Comparison of ENCODE assay signal across 9 cellular contexts in genomic region chr4:7248857-7249256, GRCh38. TPM values are rescaled to one million over a fixed set of nuclear protein-coding genes. Genes with fewer than 3 reads are reported as not detected.
"Had no signal": no experiment of that assay in that cellular context is flagged by ENCODE, and none has a peak within 500 bp of the region (broad histone marks: within the 10 kb centered on the region; RNA-seq: fewer than 3 reads in every experiment).

No MANE protein-coding gene starts in this region.

- ATAC-seq: GM12878 had no signal

- DNase-seq: GDM1, GF-D8 had no signal

- H3K4me3 ChIP-seq: GM12878 had no signal

- FAIRE-seq: G401.6, GM12878, GM12891, GM12892, GM18507, GM19239 had no signal

RNA-seq across cellular contexts. Expression of gene SORCS2, which starts 56.5 kb away (rescaled TPM):
- total RNA-seq: G401 had no signal
